8 cellular contexts compared by ENCODE assay signal in genomic region chr5:132238169-132238744, GRCh38. TPM values are rescaled to one million over a fixed set of nuclear protein-coding genes. Genes with fewer than 3 reads are reported as not detected.
A peak's percentile ranks its signal among the peaks of the same experiment; 100 is the strongest.
DNase-seq lines count a peak whose midpoint lies in the region; ATAC-seq and TF ChIP-seq lines count a peak whose summit lies in the region.

No MANE protein-coding gene starts in this region.

- H3K9me3 ChIP-seq in HAP-1, result no peaks in the 10 kb centered on the region
- peaks cover 0 to 3% of the 10 kb centered on the region in 2 donors for H3K9me3 ChIP-seq in lung (ENCODE audit: control insufficient read depth in 2 of 2, insufficient read depth in 1 of 2, low read length in 1 of 2)

- H3K4me1 ChIP-seq in HAP-1 (no peaks in the 10 kb centered on the region), lung (ENCODE audit: control insufficient read depth in 2 of 2, insufficient read depth in 2 of 2, low read length in 2 of 2) (no peaks in the 10 kb centered on the region)

- H3K36me3 ChIP-seq in HAP-1 (replicated peaks) (no peaks in the 10 kb centered on the region), lung (ENCODE audit: control insufficient read depth in 2 of 2, insufficient read depth in 2 of 2, low read length in 2 of 2) (no peaks in the 10 kb centered on the region)

- WGBS in lung, 2 donors, result 15 to 18% methylated on average over 1 of the region's 1 CpG

- TF ChIP-seq CTCF in lung (IDR thresholded peaks at IDR 0.05; ENCODE audit: control extremely low read depth, extremely low read depth), result peak; percentile 39

- ATAC-seq in lung (ENCODE audit: insufficient read depth, low FRiP score), result no peak
- no peak for ATAC-seq in GM18907 (IDR thresholded peaks at IDR 0.05; ENCODE audit: unreplicated experiment)

- H3K27me3 ChIP-seq in HAP-1 (ENCODE audit: low read depth), result no peaks in the 10 kb centered on the region
- no peaks in the 10 kb centered on the region for H3K27me3 ChIP-seq in lung (ENCODE audit: control insufficient read depth, insufficient read depth)

- H3K27ac ChIP-seq in lung (ENCODE audit: low read depth in 1 of 2, low read length in 1 of 2), result no peak overlapping the region

- H3K4me3 ChIP-seq in HAP-1 (no peak overlapping the region), lung (no peak overlapping the region)

- DNase-seq in ELR (ENCODE audit: low read depth), result peak; percentile 79
- peak; percentile 23 to 86 for DNase-seq in HAP-1 (ENCODE audit: low spot score in 2 of 2)
- peak; percentile 1 for DNase-seq in NCI-H1930 (lab: John Stamatoyannopoulos, UW)
- DNase-seq in activated CD4-positive, alpha-beta T cell treated with anti-CD3 and anti-CD28 coated beads for 1 hour, result peak; percentile 57
- peak; percentile 31 for DNase-seq in central memory CD4-positive, alpha-beta T cell
- peak; percentile 77 for DNase-seq in lung (ENCODE audit: low spot score)
- DNase-seq in stimulated activated CD8-positive, alpha-beta memory T cell treated with anti-CD3 and anti-CD28 coated beads, Interleukin-15, amount 100 ng/mL, for 4 hours (ENCODE audit: low read depth in 2 of 2), result peak; percentile 38 to 67

- in situ Hi-C loops in HAP-1 (cut with MboI; ENCODE audit: low sequenced_read_pairs), result no loop called here

RNA-seq across cellular contexts. Expression of gene P4HA2, which starts 10.6 kb away (rescaled TPM):
- total RNA-seq in lung, result 10 to 100 TPM; 37.8 to 62.3 TPM
- 10 to 100 TPM; 20.3 to 36.5 TPM for polyA plus RNA-seq in lung

RNA-seq across cellular contexts. Expression of gene PDLIM4, which starts 19.2 kb away (rescaled TPM):
- total RNA-seq in lung, result 10 to 100 TPM in 1 of 2 donors, 1 to 10 TPM in 1; 7.3 to 13.8 TPM
- polyA plus RNA-seq in lung, result 10 to 100 TPM in 1 of 2 donors, 1 to 10 TPM in 1; 8.3 to 10.9 TPM

RNA-seq across cellular contexts. Expression of gene SLC22A4, which starts 55.9 kb away (rescaled TPM):
- 10 to 100 TPM; 10.9 to 18.1 TPM for total RNA-seq in lung
- polyA plus RNA-seq in lung, result 10 to 100 TPM in 1 of 2 donors, 1 to 10 TPM in 1; 3.6 to 15.7 TPM

Comparison
In these comparisons a context has a peak if more than half of its experiments do, and no peak if none do; other contexts are left out.
1. DNase-seq: peak in every context shown above with its lines; median percentile 79 in ELR; 77 in lung; 57 in activated CD4-positive, alpha-beta T cell treated with anti-CD3 and anti-CD28 coated beads for 1 hour; 54 in HAP-1; 52 in stimulated activated CD8-positive, alpha-beta memory T cell treated with anti-CD3 and anti-CD28 coated beads, Interleukin-15, amount 100 ng/mL, for 4 hours; 31 in central memory CD4-positive, alpha-beta T cell; 1 in NCI-H1930.